In genomic region chr14:77139540-77140342, GRCh38 we compare ENCODE assay signal across 8 cellular contexts. TPM values are rescaled to one million over a fixed set of nuclear protein-coding genes. Genes with fewer than 3 reads are reported as not detected.
DNase-seq lines count a peak whose midpoint lies in the region; ATAC-seq lines count a peak whose summit lies in the region.

No MANE protein-coding gene starts in this region.

- no peak for ATAC-seq in HG02678 (IDR thresholded peaks at IDR 0.05; ENCODE audit: unreplicated experiment)
- ATAC-seq in GM21723 (IDR thresholded peaks at IDR 0.05; ENCODE audit: unreplicated experiment): no peak

- DNase-seq in AG20443 (ENCODE audit: low spot score): peak; percentile 71
- DNase-seq in GM19238 (ENCODE audit: insufficient read length, low spot score): peak; percentile 53
- peak; percentile 73 for DNase-seq in NCI-H748 (lab: John Stamatoyannopoulos, UW; ENCODE audit: unreplicated experiment)
- peak; percentile 60 for DNase-seq in activated naive CD4-positive, alpha-beta T cell treated with anti-CD3 and anti-CD28 coated beads for 36 hours
- no peak for DNase-seq in iPS DF 6.9 (ENCODE audit: low read depth, low spot score)
- peak; percentile 14 for DNase-seq in stimulated activated CD4-positive, alpha-beta T cell treated with anti-CD3 and anti-CD28 coated beads, Interleukin-2, amount 100 ng/mL, for 4 hours (ENCODE audit: low read depth)

- no peaks in the 10 kb centered on the region for H3K27me3 ChIP-seq in iPS DF 6.9 (ENCODE audit: control insufficient read depth, insufficient read depth, low read length)

- H3K36me3 Mint-ChIP-seq in activated naive CD4-positive, alpha-beta T cell treated with anti-CD3 and anti-CD28 coated beads for 36 hours (ENCODE audit: low read depth): no peaks in the 10 kb centered on the region

- no CpG with 5 or more reads among the region's 51 CpGs for WGBS in iPS DF 6.9 (ENCODE audit: insufficient coverage, insufficient read length)

- H3K4me3 Mint-ChIP-seq in activated naive CD4-positive, alpha-beta T cell treated with anti-CD3 and anti-CD28 coated beads for 36 hours: no peak overlapping the region

- H3K27ac ChIP-seq in iPS DF 6.9 (ENCODE audit: low read length): no peak overlapping the region

- CTCF ChIA-PET in activated naive CD4-positive, alpha-beta T cell treated with anti-CD3 and anti-CD28 coated beads for 36 hours (lab: Charles Lee): interaction anchor here (0.5 to 1.5 kb wide), 5 partner anchors 16 to 176 kb away, joined by 3 to 8 read pairs (median 3); no protein-coding TSS in a partner anchor

- no peaks in the 10 kb centered on the region for H3K9me3 Mint-ChIP-seq in activated naive CD4-positive, alpha-beta T cell treated with anti-CD3 and anti-CD28 coated beads for 36 hours

- no peak overlapping the region for H3K27ac Mint-ChIP-seq in activated naive CD4-positive, alpha-beta T cell treated with anti-CD3 and anti-CD28 coated beads for 36 hours

- no peaks in the 10 kb centered on the region for H3K9me3 ChIP-seq in iPS DF 6.9 (ENCODE audit: control insufficient read depth, insufficient read depth, low read length)

- H3K36me3 ChIP-seq in iPS DF 6.9 (ENCODE audit: control insufficient read depth, insufficient read depth, low read length): peaks cover 2% of the 10 kb centered on the region; the same call in 1 of the 2 replicates

- H3K27me3 Mint-ChIP-seq in activated naive CD4-positive, alpha-beta T cell treated with anti-CD3 and anti-CD28 coated beads for 36 hours (ENCODE audit: low read depth): peaks cover 68% of the 10 kb centered on the region

- peaks cover 20% of the 10 kb centered on the region for H3K4me1 Mint-ChIP-seq in activated naive CD4-positive, alpha-beta T cell treated with anti-CD3 and anti-CD28 coated beads for 36 hours (ENCODE audit: low read depth)

- intact Hi-C loops in activated naive CD4-positive, alpha-beta T cell treated with anti-CD3 and anti-CD28 coated beads for 36 hours (cut with micrococcal nuclease): loop anchor here (1.0 kb wide), 1 partner anchor 177 kb away; no protein-coding TSS in a partner anchor

- H3K4me1 ChIP-seq in iPS DF 6.9 (ENCODE audit: control insufficient read depth, insufficient read depth, low read length): peaks cover 4% of the 10 kb centered on the region; the same call in 1 of the 2 replicates

- H3K4me3 ChIP-seq in iPS DF 6.9 (ENCODE audit: low read length): peak overlapping the region; percentile 76; the same call in 1 of the 2 replicates

RNA-seq across cellular contexts. Expression of gene ZDHHC22, which starts 1.9 kb away (rescaled TPM):
- total RNA-seq in activated naive CD4-positive, alpha-beta T cell treated with anti-CD3 and anti-CD28 coated beads for 36 hours: not detected

RNA-seq across cellular contexts. Expression of gene CIPC, which starts 41.7 kb away (rescaled TPM):
- 1 to 10 TPM; 5.6 to 6.1 TPM for total RNA-seq in activated naive CD4-positive, alpha-beta T cell treated with anti-CD3 and anti-CD28 coated beads for 36 hours

RNA-seq across cellular contexts. Expression of gene TMEM63C, which starts 41.9 kb away (rescaled TPM):
- total RNA-seq in activated naive CD4-positive, alpha-beta T cell treated with anti-CD3 and anti-CD28 coated beads for 36 hours: under 1 TPM; 0.31 to 0.72 TPM
